Comparison of ENCODE assay signal across 23 cellular contexts in the genomic region with DNA sequence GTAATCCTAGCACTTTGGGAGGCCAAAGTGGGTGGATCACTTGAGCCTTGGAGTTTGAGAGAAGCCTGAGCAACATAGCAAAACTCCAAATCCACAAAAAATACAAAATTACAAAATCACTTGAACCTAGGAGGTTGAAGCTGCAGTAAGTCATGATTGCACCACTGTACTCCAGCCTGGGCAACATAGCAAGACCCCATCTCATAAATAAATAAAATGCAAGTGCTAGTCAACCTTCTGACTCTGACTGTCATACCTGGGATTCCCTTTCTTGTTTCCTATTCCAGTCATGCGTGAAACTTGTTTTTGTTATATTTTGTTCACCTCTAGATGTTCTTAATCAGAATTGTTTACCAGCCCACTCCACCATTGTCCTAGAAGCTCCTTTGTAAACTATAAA. TPM values are rescaled to one million over a fixed set of nuclear protein-coding genes. Genes with fewer than 3 reads are reported as not detected.
DNase-seq lines count a peak whose midpoint lies in the region; ATAC-seq and TF ChIP-seq lines count a peak whose summit lies in the region.
"Had no signal": no experiment of that assay in that cellular context is flagged by ENCODE, and none has a peak within 500 bp of the region (broad histone marks: within the 10 kb centered on the region; RNA-seq: fewer than 3 reads in every experiment).

No MANE protein-coding gene starts in this region.

- ATAC-seq in HCT116 = no peak
- ATAC-seq in HG02588 (IDR thresholded peaks at IDR 0.05; ENCODE audit: unreplicated experiment) = no peak
- ATAC-seq: A549, GM12878, GM23338 had no signal

- no peaks in the 10 kb centered on the region for H4K20me1 ChIP-seq in HCT116 (ENCODE audit: insufficient read depth)
- H4K20me1 ChIP-seq in neural progenitor cell (ENCODE audit: low read depth) = no peaks in the 10 kb centered on the region
- H4K20me1 ChIP-seq: BLaER1 treated with 17β-estradiol and CSF1 and Interleukin-3, amounts not matched to agents 10 nM and 100 nM had no signal

- POLR2A ChIA-PET in HCT116 (lab: Charles Lee) = interaction anchor here (2.4 kb wide), 1 partner anchor 32 kb away, joined by 7 read pairs; the partner anchor contains the start of gene ABCD4

- no peak for TF ChIP-seq RAD21 in HCT116 (IDR thresholded peaks at IDR 0.05; ENCODE audit: low read depth)

- RAD21 ChIA-PET in HCT116 (lab: Charles Lee; ENCODE audit: low non-redundant PET in 1 of 2, low total read pairs in 2 of 2, uncharacterized antibody in 2 of 2, unreplicated experiment in 2 of 2) = interaction anchor here in 1 of 2 experiments (0.5 kb wide), 1 partner anchor 15 kb away, joined by 5 read pairs; no protein-coding TSS in a partner anchor

- no TSS peak for BruUV-seq in HCT116 (replicated peaks; lab: Mats Ljungman, UMichigan)

- CTCF ChIA-PET in HCT116 (lab: Charles Lee) = no interaction called here

- H3K4me1 Mint-ChIP-seq in neural progenitor cell = peaks cover 15% of the 10 kb centered on the region
- H3K4me1 Mint-ChIP-seq: CD8-positive, alpha-beta memory T cell had no signal

- H3K27ac ChIP-seq in HCT116 (ENCODE audit: low read depth, low read length) (peak overlapping the region; percentile 93; the same call in 1 of the 2 replicates), angular gyrus (ENCODE audit: low read depth, low read length) (peak overlapping the region; percentile 12), neural progenitor cell (no peak overlapping the region)
- H3K27ac ChIP-seq: A549; BLaER1 treated with 17β-estradiol and CSF1 and Interleukin-3, amounts not matched to agents 10 nM and 100 nM had no signal

- peaks cover 8% of the 10 kb centered on the region for H3K27me3 Mint-ChIP-seq in neural progenitor cell (ENCODE audit: insufficient read depth, low read depth)

- H3K9me3 Mint-ChIP-seq in neural progenitor cell = no peaks in the 10 kb centered on the region
- H3K9me3 Mint-ChIP-seq: CD4-positive, alpha-beta T cell; CD8-positive, alpha-beta memory T cell; GM23338; H9 had no signal

- H3K4me2 ChIP-seq in HCT116 (ENCODE audit: low read length) (peak overlapping the region; percentile 54), neural progenitor cell (no peak overlapping the region)
- H3K4me2 ChIP-seq: A549, GM23338 had no signal

- TF ChIP-seq CTCF in HCT116 (IDR thresholded peaks at IDR 0.05 in 2 of 3, conservative IDR thresholded peaks at IDR 0.05 in 1 of 3; ENCODE audit: borderline replicate concordance in 1 of 3, insufficient read depth in 1 of 3, low read depth in 2 of 3, low read length in 2 of 3) = no peak
- TF ChIP-seq CTCF in neural progenitor cell (IDR thresholded peaks at IDR 0.05) = no peak

- no peaks in the 10 kb centered on the region for H3K9me2 ChIP-seq in HCT116 (ENCODE audit: insufficient read depth)

- H3K9me3 ChIP-seq in HCT116 (ENCODE audit: control insufficient read depth in 1 of 2, insufficient read depth in 1 of 2, low read depth in 1 of 2, low read length in 2 of 2) = no peaks in the 10 kb centered on the region
- no peaks in the 10 kb centered on the region for H3K9me3 ChIP-seq in neural progenitor cell (ENCODE audit: low read depth)
- H3K9me3 ChIP-seq: A549; BE2C; BLaER1 treated with 17β-estradiol and CSF1 and Interleukin-3, amounts not matched to agents 10 nM and 100 nM had no signal

- intact Hi-C loops in HCT116 (cut with micrococcal nuclease) = no loop called here

- H3K36me3 ChIP-seq in HCT116 (ENCODE audit: control insufficient read depth in 1 of 2, insufficient read depth in 2 of 2, low read length in 2 of 2) (no peaks in the 10 kb centered on the region), neural progenitor cell (no peaks in the 10 kb centered on the region)
- H3K36me3 ChIP-seq: BE2C; BLaER1 treated with 17β-estradiol and CSF1 and Interleukin-3, amounts not matched to agents 10 nM and 100 nM had no signal

- H3F3A ChIP-seq in neural progenitor cell (ENCODE audit: low read depth) = peaks cover 14% of the 10 kb centered on the region

- H3K9ac ChIP-seq in HCT116 (ENCODE audit: low read length) (no peak overlapping the region), neural progenitor cell (no peak overlapping the region)
- H3K9ac ChIP-seq: BLaER1 treated with 17β-estradiol and CSF1 and Interleukin-3, amounts not matched to agents 10 nM and 100 nM had no signal

- H3K79me2 ChIP-seq in HCT116 (ENCODE audit: insufficient read depth, low read length) (no peaks in the 10 kb centered on the region), neural progenitor cell (ENCODE audit: low read depth) (no peaks in the 10 kb centered on the region)

- H3K27ac Mint-ChIP-seq in neural progenitor cell = peak overlapping the region; percentile 47
- H3K27ac Mint-ChIP-seq: CD14-positive monocyte; CD4-positive, alpha-beta T cell; CD8-positive, alpha-beta memory T cell; GM23338 had no signal

- no peaks in the 10 kb centered on the region for H3K36me3 Mint-ChIP-seq in neural progenitor cell
- H3K36me3 Mint-ChIP-seq: CD14-positive monocyte; CD8-positive, alpha-beta memory T cell had no signal

- DNase-seq in HCT116 (ENCODE audit: low read depth, low spot score) (no peak), neural progenitor cell (ENCODE audit: low spot score) (no peak), NCI-H748 (lab: John Stamatoyannopoulos, UW; ENCODE audit: unreplicated experiment) (no peak), SW 1271 (lab: John Stamatoyannopoulos, UW) (no peak)
- DNase-seq: 8988T; ACHN; AML-193; BE2C; CD4-positive, alpha-beta T cell; DMS 273 treated with DMSO at 0.1 percent for 48 hours; DMS79; EL; GDM1; H9 had no signal

- H3K4me3 Mint-ChIP-seq in neural progenitor cell = no peak overlapping the region
- H3K4me3 Mint-ChIP-seq: CD14-positive monocyte; CD4-positive, alpha-beta T cell; CD8-positive, alpha-beta memory T cell; GM23338; H9 had no signal

- H3K4me1 ChIP-seq in HCT116 (ENCODE audit: control insufficient read depth in 1 of 2, insufficient read depth in 2 of 2, low read length in 2 of 2) (peaks cover 43 to 63% of the 10 kb centered on the region in 2 experiments), neural progenitor cell (peaks cover 7% of the 10 kb centered on the region)
- H3K4me1 ChIP-seq: BE2C had no signal

- H3K27me3 ChIP-seq in HCT116 (ENCODE audit: insufficient read depth, low read length) (no peaks in the 10 kb centered on the region), neural progenitor cell (no peaks in the 10 kb centered on the region)
- H3K27me3 ChIP-seq: BE2C; BLaER1 treated with 17β-estradiol and CSF1 and Interleukin-3, amounts not matched to agents 10 nM and 100 nM had no signal

- no peak for TF ChIP-seq POLR2A in HCT116 (IDR thresholded peaks at IDR 0.05; ENCODE audit: borderline replicate concordance, extremely low read depth, insufficient read depth, insufficient read length)

- no peak overlapping the region for H3K4me3 ChIP-seq in HCT116 (replicated peaks in 1 of 2; ENCODE audit: low read depth in 1 of 2, low read length in 2 of 2)
- H3K4me3 ChIP-seq in neural progenitor cell = no peak overlapping the region
- H3K4me3 ChIP-seq: A549; BLaER1 treated with 17β-estradiol and CSF1 and Interleukin-3, amounts not matched to agents 10 nM and 100 nM; GM12878; GM23338 had no signal

- no peak overlapping the region for H2AFZ ChIP-seq in HCT116 (ENCODE audit: low read depth, low read length, poor library complexity, severe bottlenecking)
- H2AFZ ChIP-seq in neural progenitor cell (replicated peaks) = no peak overlapping the region
- H2AFZ ChIP-seq: GM23338 had no signal

TF ChIP-seq in HCT116, 20 proteins besides CTCF, POLR2A, EP300 and RAD21:
- TF ChIP-seq ZFX (IDR thresholded peaks at IDR 0.05) (no peak), ELF1 (IDR thresholded peaks at IDR 0.05; ENCODE audit: borderline replicate concordance, low read depth) (no peak), POLR2AphosphoS5 (IDR thresholded peaks at IDR 0.05; ENCODE audit: low read depth, low read length) (no peak)
- TF ChIP-seq, protein P1, sequence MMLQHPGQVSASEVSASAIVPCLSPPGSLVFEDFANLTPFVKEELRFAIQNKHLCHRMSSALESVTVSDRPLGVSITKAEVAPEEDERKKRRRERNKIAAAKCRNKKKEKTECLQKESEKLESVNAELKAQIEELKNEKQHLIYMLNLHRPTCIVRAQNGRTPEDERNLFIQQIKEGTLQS (IDR thresholded peaks at IDR 0.05) = no peak

RNA-seq across cellular contexts. Expression of gene ABCD4, which starts 31.4 kb away (rescaled TPM):
- total RNA-seq in HCT116 (2021; ENCODE audit: unreplicated experiment) (45.3 TPM), neural progenitor cell (ENCODE audit: low replicate concordance) (66.6 and 110 TPM in 2 replicates)
- 47.3 and 47.7 TPM in 2 replicates for polyA plus RNA-seq in HCT116 (2012)

RNA-seq across cellular contexts. Expression of gene VSX2, which starts 32.1 kb away (rescaled TPM):
- total RNA-seq in HCT116 (2021; ENCODE audit: unreplicated experiment) (not detected), neural progenitor cell (ENCODE audit: low replicate concordance) (0.51 and 1.3 TPM in 2 replicates)
- not detected in 2 replicates for polyA plus RNA-seq in HCT116 (2012)
- total RNA-seq: CD4-positive, alpha-beta T cell; CD8-positive, alpha-beta memory T cell; GM12878; H4; H9 had no signal
- polyA plus RNA-seq: A549; CD14-positive monocyte; CD8-positive, alpha-beta memory T cell had no signal
